ENCODE assay signal across 12 cellular contexts in the genomic region with DNA sequence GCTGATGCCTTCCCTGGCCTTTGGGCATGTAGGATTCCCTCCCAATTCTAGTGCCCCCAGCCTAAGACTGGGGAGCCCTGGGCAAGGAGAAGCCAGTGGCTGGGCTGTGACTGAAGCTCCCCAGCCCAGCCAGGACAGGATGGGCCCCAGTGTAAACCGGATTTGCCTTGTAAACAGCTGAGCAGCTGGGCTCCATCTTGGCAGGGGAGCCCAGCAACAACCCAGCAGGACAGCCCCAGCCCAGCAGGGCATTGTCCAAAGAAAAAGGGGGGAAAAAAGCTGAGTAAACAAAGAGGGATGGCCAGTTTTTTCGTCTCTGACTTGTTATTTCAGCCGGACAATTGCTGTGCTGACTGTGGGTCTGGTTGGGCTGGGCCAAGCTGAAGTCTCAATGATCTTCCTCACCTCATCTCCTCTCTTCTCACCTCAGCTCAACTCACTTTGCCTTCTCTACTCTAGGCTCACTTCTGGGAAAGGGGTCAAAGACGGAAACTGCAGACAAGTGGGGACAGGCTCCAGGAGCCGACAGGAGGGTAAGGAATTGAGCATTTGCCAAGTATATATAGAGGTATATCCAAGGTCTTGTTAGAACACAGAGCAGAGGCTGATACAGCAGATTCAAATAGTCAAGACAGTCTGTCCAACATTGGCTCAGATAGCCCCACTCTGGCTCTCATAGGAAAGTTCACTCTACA.
DNase-seq lines count a peak whose midpoint lies in the region; ATAC-seq lines count a peak whose summit lies in the region.
"Had no signal": no experiment of that assay in that cellular context is flagged by ENCODE, and none has a peak within 500 bp of the region (broad histone marks: within the 10 kb centered on the region; RNA-seq: fewer than 3 reads in every experiment).

No MANE protein-coding gene starts in this region.

- DNase-seq in COLO668 (lab: John Stamatoyannopoulos, UW; ENCODE audit: unreplicated experiment), result peak; percentile 76
- DNase-seq in NCI-H146 (lab: John Stamatoyannopoulos, UW), result peak; percentile 94
- DNase-seq in ecto neural progenitor cell (ENCODE audit: low spot score), result peak; percentile 56
- peak; percentile 79 for DNase-seq in midbrain (lab: John Stamatoyannopoulos, UW)
- DNase-seq: activated naive CD4-positive, alpha-beta T cell; erythroblast; WERI-Rb-1 had no signal

- ATAC-seq in GM21619 (IDR thresholded peaks at IDR 0.05; ENCODE audit: unreplicated experiment) (no peak), GM18907 (IDR thresholded peaks at IDR 0.05; ENCODE audit: unreplicated experiment) (no peak), HG02623 (IDR thresholded peaks at IDR 0.05; ENCODE audit: unreplicated experiment) (no peak), HG03571 (IDR thresholded peaks at IDR 0.05; ENCODE audit: unreplicated experiment) (no peak)
- ATAC-seq: SK-N-SH treated with all-trans-retinoic acid at 6 μM for 48 hours had no signal
